ENCODE assay signal across 9 cellular contexts in genomic region chr1:26281091-26281958, GRCh38. TPM values are rescaled to one million over a fixed set of nuclear protein-coding genes. Genes with fewer than 3 reads are reported as not detected.
DNase-seq lines count a peak whose midpoint lies in the region; ATAC-seq, FAIRE-seq and TF ChIP-seq lines count a peak whose summit lies in the region.
"Had no signal": no experiment of that assay in that cellular context is flagged by ENCODE, and none has a peak within 500 bp of the region (broad histone marks: within the 10 kb centered on the region; RNA-seq: fewer than 3 reads in every experiment).

No MANE protein-coding gene starts in this region.

- H3K27ac ChIP-seq in K562 (ENCODE audit: extremely low read depth, low read depth, low read length) = no peak overlapping the region; the same call in 2 of the 3 replicates
- no peak overlapping the region for H3K27ac ChIP-seq in mesendoderm (ENCODE audit: low read depth, low read length)

- H3K36me3 ChIP-seq in K562 (ENCODE audit: control insufficient read depth, insufficient read depth, low read length) (peaks cover 66% of the 10 kb centered on the region), mesendoderm (ENCODE audit: control insufficient read depth, insufficient read depth, low read length) (peaks cover 8% of the 10 kb centered on the region)

- no peak overlapping the region for H2BK5ac ChIP-seq in mesendoderm (ENCODE audit: low read length)

- CTCF ChIA-PET in AG04449 (lab: Yijun Ruan, JAX) = interaction anchor here (0.7 to 10.7 kb wide), 6 partner anchors 9 to 112 kb away, joined by 3 to 179 read pairs (median 4); partner anchors contain the start of genes CD52 and ZNF593
- CTCF ChIA-PET in K562 (lab: Yijun Ruan, JAX; ENCODE audit: low intra/inter-chr PET ratio) = no interaction called here

- 98% methylated on average over 5 of the region's 5 CpGs for WGBS in K562 (ENCODE audit: insufficient coverage, low coverage, missing lambda C conversion rate)
- no CpG with 5 or more reads among the region's 5 CpGs for WGBS in mesendoderm (ENCODE audit: extremely low coverage, insufficient coverage, low lambda C conversion rate)

- ATAC-seq in K562 = no peak
- no peak for ATAC-seq in GM18873 (IDR thresholded peaks at IDR 0.05; ENCODE audit: low FRiP score, unreplicated experiment)
- ATAC-seq in GM21786 (IDR thresholded peaks at IDR 0.05; ENCODE audit: unreplicated experiment) = no peak

- TF ChIP-seq EP300 in K562 (IDR thresholded peaks at IDR 0.05; ENCODE audit: low read length) = no peak

- no peak overlapping the region for H4K8ac ChIP-seq in mesendoderm (ENCODE audit: low read depth, low read length)

- TF ChIP-seq CTCF in AG04449 (IDR thresholded peaks at IDR 0.05; ENCODE audit: insufficient read depth, low read length, missing control alignments) = no peak
- TF ChIP-seq CTCF in HFFc6 (IDR thresholded peaks at IDR 0.05) = no peak
- no peak for TF ChIP-seq CTCF in K562 (IDR thresholded peaks at IDR 0.05 in 2 of 3, conservative IDR thresholded peaks at IDR 0.05 in 1 of 3; ENCODE audit: insufficient read depth in 2 of 3, low read depth in 1 of 3, low read length in 3 of 3)

- H3K4me1 Mint-ChIP-seq in HFFc6 (ENCODE audit: low read depth) = peaks cover 81% of the 10 kb centered on the region

- H3K23ac ChIP-seq in mesendoderm (ENCODE audit: low read length) = peak overlapping the region; percentile 29

- H4K5ac ChIP-seq in mesendoderm (ENCODE audit: low read length) = no peak overlapping the region

- no peak overlapping the region for H2BK15ac ChIP-seq in mesendoderm (replicated peaks; ENCODE audit: low read depth)

- no peak overlapping the region for H2AFZ ChIP-seq in K562 (ENCODE audit: low read depth, low read length)

- H3K27me3 Mint-ChIP-seq in HFFc6 (ENCODE audit: insufficient read depth) = peaks cover 2% of the 10 kb centered on the region

- H4K20me1 ChIP-seq in K562 (replicated peaks; ENCODE audit: control insufficient read depth, insufficient read depth, low read length) = 0 out of 2 replicates have a peak, but pooled peaks cover 4% of the 10 kb centered on the region

- FAIRE-seq in K562 (lab: Jason Lieb, UNC) = no peak

- peak overlapping the region; percentile 81 for H3K4me3 ChIP-seq in AG04449 (ENCODE audit: low read depth, low read length)
- H3K4me3 ChIP-seq in K562 = no peak overlapping the region
- no peak overlapping the region for H3K4me3 ChIP-seq in mesendoderm (ENCODE audit: low read length)

- H3K79me1 ChIP-seq in mesendoderm (ENCODE audit: low read length) = peaks cover 1% of the 10 kb centered on the region

- peaks cover 85% of the 10 kb centered on the region in 2 experiments for H3K4me1 ChIP-seq in K562 (replicated peaks in 1 of 2; ENCODE audit: control insufficient read depth in 2 of 2, insufficient read depth in 2 of 2, low read length in 2 of 2)
- peaks cover 13% of the 10 kb centered on the region for H3K4me1 ChIP-seq in mesendoderm (ENCODE audit: control insufficient read depth, low read depth, low read length)

- H3K27ac Mint-ChIP-seq in HFFc6 = peak overlapping the region; percentile 84

- TSS peak; percentile 76 for BruUV-seq in K562 (replicated peaks; lab: Mats Ljungman, UMichigan)

- no peaks in the 10 kb centered on the region for H3K9me3 Mint-ChIP-seq in HFFc6

- intact Hi-C loops in K562 (cut with micrococcal nuclease) = no loop called here

- H3K4ac ChIP-seq in mesendoderm (ENCODE audit: low read depth, low read length) = no peak overlapping the region

- no peak overlapping the region for H2BK120ac ChIP-seq in mesendoderm (ENCODE audit: low read depth, low read length)

- TF ChIP-seq POLR2A in K562 (conservative IDR thresholded peaks at IDR 0.05) = peak; percentile 56; the same call in 1 of the 2 replicates

- H3K9me1 ChIP-seq in K562 (ENCODE audit: control insufficient read depth, insufficient read depth, low read length) = peaks cover 5% of the 10 kb centered on the region

- H3K56ac ChIP-seq in mesendoderm (ENCODE audit: low read length) = peak overlapping the region; percentile 91

- TF ChIP-seq RAD21 in K562 (CRISPR knock-in tag; conservative IDR thresholded peaks at IDR 0.05 in 1 of 2, IDR thresholded peaks at IDR 0.05 in 1 of 2) = no peak

- no peak overlapping the region for H3K18ac ChIP-seq in mesendoderm (ENCODE audit: low read length)

- in situ Hi-C loops in K562 (cut with MboI) = no loop called here

- H3K9ac ChIP-seq in K562 (ENCODE audit: insufficient read depth in 1 of 2, low read depth in 2 of 2, low read length in 2 of 2) = peak overlapping the region in 1 of 2 experiments; percentile 74; a peak in 2 of 4 replicates
- H3K9ac ChIP-seq in mesendoderm (ENCODE audit: low read length) = peak overlapping the region; percentile 51

- peak overlapping the region; percentile 85 for H3K4me2 ChIP-seq in K562 (ENCODE audit: insufficient read depth, low read length)
- H3K4me2 ChIP-seq in mesendoderm (ENCODE audit: low read length) = no peak overlapping the region

- POLR2A ChIA-PET in AG04449 (lab: Yijun Ruan, JAX) = interaction anchor here (0.5 to 1.6 kb wide), 4 partner anchors 7 to 444 kb away, joined by 3 to 5 read pairs (median 4); partner anchors contain the start of gene CEP85
- POLR2A ChIA-PET in K562 (lab: Yijun Ruan, JAX) = interaction anchor here (0.6 to 1.6 kb wide), 7 partner anchors 10 to 411 kb away, joined by 3 to 6 read pairs (median 3); no protein-coding TSS in a partner anchor

- H3K9me3 ChIP-seq in K562 (replicated peaks; ENCODE audit: control insufficient read depth, insufficient read depth, low read depth, low read length) = no peaks in the 10 kb centered on the region

- H3K79me2 ChIP-seq in K562 (ENCODE audit: control insufficient read depth, insufficient read depth, low read length) (peaks cover 24% of the 10 kb centered on the region; the same call in 2 of the 3 replicates), mesendoderm (ENCODE audit: control insufficient read depth, insufficient read depth, low read length) (no peaks in the 10 kb centered on the region)

- peak overlapping the region; percentile 98 for H2AK5ac ChIP-seq in mesendoderm (ENCODE audit: low read length)

- DNase-seq in AG04449 (ENCODE audit: low read depth, low spot score) = no peak
- no peak for DNase-seq in HFFc6
- DNase-seq in K562 (ENCODE audit: extremely low read depth in 1 of 4, low spot score in 3 of 4) = peak in 1 of 4 experiments; percentile 14
- no peak for DNase-seq in mesendoderm
- no peak for DNase-seq in midbrain (lab: John Stamatoyannopoulos, UW)
- DNase-seq in SIG-M5 (lab: John Stamatoyannopoulos, UW) = no peak
- DNase-seq: NCI-H1105 treated with DMSO at 0.1 percent for 48 hours had no signal

- peaks cover 30% of the 10 kb centered on the region for H3K36me3 Mint-ChIP-seq in HFFc6 (ENCODE audit: low read depth)

- H3K4me3 Mint-ChIP-seq in HFFc6 = peak overlapping the region; percentile 93

- H3K27me3 ChIP-seq in K562 (ENCODE audit: control insufficient read depth in 2 of 2, insufficient read depth in 2 of 2, low read length in 2 of 2) = no peaks in the 10 kb centered on the region
- no peaks in the 10 kb centered on the region for H3K27me3 ChIP-seq in mesendoderm (ENCODE audit: insufficient read depth, low read length, poor library complexity)

RNA-seq across cellular contexts. Expression of gene SH3BGRL3, which starts 1.4 kb away (rescaled TPM):
- 100 to 1,000 TPM; 731 to 914 (median 779) TPM for total RNA-seq in HFFc6 (2021; fragmentation: NEBNext Ultra II Directional; extraction: Animal tissue kit (Norgen Biotek cat#: 25700))
- 38.1 and 86.2 TPM in 2 replicates for total RNA-seq in K562 (2011; cell fraction: chromatin; rRNA removed; ENCODE audit: low replicate concordance)
- total RNA-seq in K562 (2011; cell fraction: nucleolus; rRNA removed) = 46.2 and 57.2 TPM in 2 replicates
- total RNA-seq in K562 (2011; cell fraction: nucleoplasm; rRNA removed) = 65.8 and 101 TPM in 2 replicates
- total RNA-seq in K562 (2014; rRNA removed) = 32.9 and 60.5 TPM in 2 replicates
- 29.8 and 30.3 TPM in 2 replicates for total RNA-seq in K562 (2014; rRNA removed; fragmentation: Illumina TruSeq; extraction: Trizol)
- total RNA-seq in K562 (2015; rRNA removed; fragmentation: Illumina TruSeq; extraction: Trizol) = 54.2 and 55.0 TPM in 2 replicates
- 96.2 and 110 TPM in 2 replicates for total RNA-seq in K562 (2021)
- 50.3 and 83.3 TPM in 2 replicates for polyA plus RNA-seq in K562 (2011; rRNA removed)
- 116 and 139 TPM in 2 replicates for polyA plus RNA-seq in K562 (2011; cell fraction: cytosol; rRNA removed)
- 74.3 and 96.2 TPM in 2 replicates for polyA plus RNA-seq in K562 (2011; cell fraction: nucleus; rRNA removed)
- polyA plus RNA-seq in K562 (2012) = 175 and 179 TPM in 2 replicates
- 140 and 152 TPM in 2 replicates for polyA plus RNA-seq in K562 (2014; fragmentation: Illumina TruSeq; extraction: Trizol)
- polyA plus RNA-seq in K562 (2014; fragmentation: Nextera tagmentation; extraction: Ambion mirVana) = 100 to 1,000 TPM; 106 to 137 TPM
- polyA plus RNA-seq in K562 (2014; rRNA removed) = 31.1 and 33.8 TPM in 2 replicates
- polyA minus RNA-seq in K562 (2011; rRNA and poly(A)+ RNA removed) = 79.6 and 89.0 TPM in 2 replicates
- 86.5 and 93.9 TPM in 2 replicates for polyA minus RNA-seq in K562 (2011; cell fraction: cytosol; rRNA and poly(A)+ RNA removed)
- 34.3 and 44.0 TPM in 2 replicates for polyA minus RNA-seq in K562 (2011; cell fraction: nucleus; rRNA and poly(A)+ RNA removed)
- polyA plus RNA-seq in mesendoderm (2013, experiment 1 of 2) = 80.4 TPM
- 79.4 TPM for polyA plus RNA-seq in mesendoderm (2013, experiment 2 of 2)

RNA-seq across cellular contexts. Expression of gene UBXN11, which starts 25.1 kb away (rescaled TPM):
- 10 to 100 TPM in 4 of 6 experiments, 1 to 10 TPM in 2; 9.5 to 11.9 (median 10.5) TPM for total RNA-seq in HFFc6 (2021; fragmentation: NEBNext Ultra II Directional; extraction: Animal tissue kit (Norgen Biotek cat#: 25700))
- 26.5 and 67.3 TPM in 2 replicates for total RNA-seq in K562 (2011; cell fraction: chromatin; rRNA removed; ENCODE audit: low replicate concordance)
- 42.6 and 44.4 TPM in 2 replicates for total RNA-seq in K562 (2011; cell fraction: nucleolus; rRNA removed)
- total RNA-seq in K562 (2011; cell fraction: nucleoplasm; rRNA removed) = 37.0 and 39.5 TPM in 2 replicates
- 11.3 and 11.5 TPM in 2 replicates for total RNA-seq in K562 (2014; rRNA removed)
- 2.6 and 4.0 TPM in 2 replicates for total RNA-seq in K562 (2014; rRNA removed; fragmentation: Illumina TruSeq; extraction: Trizol)
- total RNA-seq in K562 (2015; rRNA removed; fragmentation: Illumina TruSeq; extraction: Trizol) = 8.1 and 8.2 TPM in 2 replicates
- total RNA-seq in K562 (2021) = 20.2 and 24.9 TPM in 2 replicates
- polyA plus RNA-seq in K562 (2011; rRNA removed) = 17.5 and 20.9 TPM in 2 replicates
- 20.1 and 26.4 TPM in 2 replicates for polyA plus RNA-seq in K562 (2011; cell fraction: cytosol; rRNA removed)
- 134 and 188 TPM in 2 replicates for polyA plus RNA-seq in K562 (2011; cell fraction: nucleus; rRNA removed)
- 23.4 and 28.6 TPM in 2 replicates for polyA plus RNA-seq in K562 (2012)
- polyA plus RNA-seq in K562 (2014; fragmentation: Illumina TruSeq; extraction: Trizol) = 12.3 and 14.7 TPM in 2 replicates
- 1 to 10 TPM in 1 of 2 experiments, under 1 TPM in 1; 0.48 to 2.1 TPM for polyA plus RNA-seq in K562 (2014; fragmentation: Nextera tagmentation; extraction: Ambion mirVana)
- 30.6 and 34.3 TPM in 2 replicates for polyA plus RNA-seq in K562 (2014; rRNA removed)
- polyA minus RNA-seq in K562 (2011; rRNA and poly(A)+ RNA removed) = 9.3 and 10.4 TPM in 2 replicates
- polyA minus RNA-seq in K562 (2011; cell fraction: cytosol; rRNA and poly(A)+ RNA removed) = 7.9 and 8.8 TPM in 2 replicates
- 26.3 and 27.6 TPM in 2 replicates for polyA minus RNA-seq in K562 (2011; cell fraction: nucleus; rRNA and poly(A)+ RNA removed)
- polyA plus RNA-seq in mesendoderm (2013, experiment 1 of 2) = 6.0 TPM
- polyA plus RNA-seq in mesendoderm (2013, experiment 2 of 2) = 6.4 TPM

RNA-seq across cellular contexts. Expression of gene CD52, which starts 36.4 kb away (rescaled TPM):
- total RNA-seq in HFFc6 (2021; fragmentation: NEBNext Ultra II Directional; extraction: Animal tissue kit (Norgen Biotek cat#: 25700)) = not detected
- total RNA-seq in K562 (2011; cell fraction: chromatin; rRNA removed; ENCODE audit: low replicate concordance) = 26.7 and 65.5 TPM in 2 replicates
- 72.0 and 78.5 TPM in 2 replicates for total RNA-seq in K562 (2011; cell fraction: nucleolus; rRNA removed)
- 50.2 and 55.9 TPM in 2 replicates for total RNA-seq in K562 (2011; cell fraction: nucleoplasm; rRNA removed)
- total RNA-seq in K562 (2014; rRNA removed) = 34.9 and 43.3 TPM in 2 replicates
- 127 TPM in 2 replicates for total RNA-seq in K562 (2014; rRNA removed; fragmentation: Illumina TruSeq; extraction: Trizol)
- 182 and 185 TPM in 2 replicates for total RNA-seq in K562 (2015; rRNA removed; fragmentation: Illumina TruSeq; extraction: Trizol)
- total RNA-seq in K562 (2021) = 70.9 and 90.7 TPM in 2 replicates
- polyA plus RNA-seq in K562 (2011; rRNA removed) = 312 and 418 TPM in 2 replicates
- 457 and 520 TPM in 2 replicates for polyA plus RNA-seq in K562 (2011; cell fraction: cytosol; rRNA removed)
- polyA plus RNA-seq in K562 (2011; cell fraction: nucleus; rRNA removed) = 77.7 and 147 TPM in 2 replicates
- polyA plus RNA-seq in K562 (2012) = 170 and 195 TPM in 2 replicates
- 147 and 173 TPM in 2 replicates for polyA plus RNA-seq in K562 (2014; fragmentation: Illumina TruSeq; extraction: Trizol)
- polyA plus RNA-seq in K562 (2014; fragmentation: Nextera tagmentation; extraction: Ambion mirVana) = 100 to 1,000 TPM; 355 to 488 TPM
- polyA plus RNA-seq in K562 (2014; rRNA removed) = 152 and 198 TPM in 2 replicates
- 56.1 and 74.7 TPM in 2 replicates for polyA minus RNA-seq in K562 (2011; rRNA and poly(A)+ RNA removed)
- polyA minus RNA-seq in K562 (2011; cell fraction: cytosol; rRNA and poly(A)+ RNA removed) = 28.1 and 33.6 TPM in 2 replicates
- polyA minus RNA-seq in K562 (2011; cell fraction: nucleus; rRNA and poly(A)+ RNA removed) = 6.9 and 14.1 TPM in 2 replicates
- 6.4 TPM for polyA plus RNA-seq in mesendoderm (2013, experiment 1 of 2)
- 5.3 TPM for polyA plus RNA-seq in mesendoderm (2013, experiment 2 of 2)

RNA-seq across cellular contexts. Expression of gene CEP85, which starts 47.3 kb away (rescaled TPM):
- 1 to 10 TPM; 4.9 to 8.6 (median 8.4) TPM for total RNA-seq in HFFc6 (2021; fragmentation: NEBNext Ultra II Directional; extraction: Animal tissue kit (Norgen Biotek cat#: 25700))
- 303 and 318 TPM in 2 replicates for total RNA-seq in K562 (2011; cell fraction: chromatin; rRNA removed; ENCODE audit: low replicate concordance)
- total RNA-seq in K562 (2011; cell fraction: nucleolus; rRNA removed) = 171 and 180 TPM in 2 replicates
- 221 and 317 TPM in 2 replicates for total RNA-seq in K562 (2011; cell fraction: nucleoplasm; rRNA removed)
- total RNA-seq in K562 (2014; rRNA removed) (75.9 and 77.9 TPM in 2 replicates), K562 (2014; rRNA removed; fragmentation: Illumina TruSeq; extraction: Trizol) (89.6 and 92.6 TPM in 2 replicates), K562 (2015; rRNA removed; fragmentation: Illumina TruSeq; extraction: Trizol) (85.3 and 88.7 TPM in 2 replicates), K562 (2021) (80.2 and 84.8 TPM in 2 replicates)
- polyA plus RNA-seq in K562 (2011; rRNA removed) (140 and 167 TPM in 2 replicates), K562 (2014; fragmentation: Illumina TruSeq; extraction: Trizol) (102 and 107 TPM in 2 replicates), K562 (2014; fragmentation: Nextera tagmentation; extraction: Ambion mirVana) (100 to 1,000 TPM in 1 of 2 experiments, 10 to 100 TPM in 1; 42.1 to 107 TPM), K562 (2014; rRNA removed) (97.5 and 114 TPM in 2 replicates)
- 105 and 143 TPM in 2 replicates for polyA plus RNA-seq in K562 (2011; cell fraction: cytosol; rRNA removed)
- 433 and 499 TPM in 2 replicates for polyA plus RNA-seq in K562 (2011; cell fraction: nucleus; rRNA removed)
- polyA plus RNA-seq in K562 (2012) = 59.3 and 74.9 TPM in 2 replicates
- 123 and 147 TPM in 2 replicates for polyA minus RNA-seq in K562 (2011; rRNA and poly(A)+ RNA removed)
- 48.4 and 50.9 TPM in 2 replicates for polyA minus RNA-seq in K562 (2011; cell fraction: cytosol; rRNA and poly(A)+ RNA removed)
- 106 and 172 TPM in 2 replicates for polyA minus RNA-seq in K562 (2011; cell fraction: nucleus; rRNA and poly(A)+ RNA removed)
- 20.0 TPM for polyA plus RNA-seq in mesendoderm (2013, experiment 1 of 2)
- 19.8 TPM for polyA plus RNA-seq in mesendoderm (2013, experiment 2 of 2)

Comparison
In these comparisons a context has a peak if more than half of its experiments do, and no peak if none do; other contexts are left out.
1. RNA of gene SH3BGRL3, which starts 1.4 kb away (total RNA-seq): 731 to 914 TPM in HFFc6; 29.8 to 110 TPM in K562; every median in the first group is over 4 times any median in the second.
2. RNA of gene CD52, which starts 36.4 kb away (total RNA-seq): 26.7 to 185 TPM in K562; not detected in HFFc6; every median in the first group is over 10 times any median in the second.